ENCODE assay signal across 11 cellular contexts in the genomic region with DNA sequence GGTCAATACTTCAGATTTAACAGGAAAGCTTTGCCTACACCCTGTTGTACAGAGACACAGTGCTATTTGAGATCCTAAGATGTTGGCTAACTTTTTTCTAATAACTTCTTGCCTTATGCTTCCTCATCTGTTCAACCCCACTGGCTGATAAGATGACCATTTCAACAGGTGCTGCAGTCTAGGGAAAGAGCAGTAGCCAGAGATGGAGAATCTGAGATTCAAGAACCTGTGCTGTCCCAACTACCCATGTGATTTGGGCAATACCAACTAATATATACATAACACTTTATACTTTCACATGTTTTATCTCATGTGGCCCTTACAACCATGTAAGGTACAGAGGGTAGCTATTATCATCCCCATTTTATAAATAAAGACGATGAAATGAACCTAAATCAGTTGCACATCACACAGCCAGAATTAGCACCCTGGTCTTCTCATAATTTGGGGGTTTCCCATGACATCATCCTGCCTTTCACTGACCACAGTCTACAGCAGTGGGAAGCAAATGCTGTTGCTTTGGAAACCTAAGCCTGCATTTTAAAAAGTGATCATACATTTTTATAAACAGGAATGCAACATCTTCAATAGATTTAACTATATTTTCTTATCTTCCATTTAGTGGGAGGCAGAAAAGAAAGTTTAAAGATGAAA. TPM values are rescaled to one million over a fixed set of nuclear protein-coding genes. Genes with fewer than 3 reads are reported as not detected.
DNase-seq lines count a peak whose midpoint lies in the region; ATAC-seq, FAIRE-seq and TF ChIP-seq lines count a peak whose summit lies in the region.
"Had no signal": no experiment of that assay in that cellular context is flagged by ENCODE, and none has a peak within 500 bp of the region (broad histone marks: within the 10 kb centered on the region; RNA-seq: fewer than 3 reads in every experiment).

No MANE protein-coding gene starts in this region.

- H3K9me3 Mint-ChIP-seq in astrocyte (ENCODE audit: unreplicated experiment): peaks cover 2% of the 10 kb centered on the region
- peaks cover 0 to 2% (median 0%) of the 10 kb centered on the region in 11 donors for H3K9me3 Mint-ChIP-seq in naive thymus-derived CD4-positive, alpha-beta T cell
- H3K9me3 Mint-ChIP-seq in CD4-positive, alpha-beta memory T cell: no peaks in the 10 kb centered on the region
- H3K9me3 Mint-ChIP-seq: HFFc6 had no signal

- no peak overlapping the region for H3K4me3 Mint-ChIP-seq in astrocyte (ENCODE audit: unreplicated experiment)
- no peak overlapping the region for H3K4me3 Mint-ChIP-seq in naive thymus-derived CD4-positive, alpha-beta T cell
- H3K4me3 Mint-ChIP-seq in CD4-positive, alpha-beta memory T cell: no peak overlapping the region
- H3K4me3 Mint-ChIP-seq: CD4-positive, CD25-positive, alpha-beta regulatory T cell; HFFc6 had no signal

- H3K9ac ChIP-seq in astrocyte (ENCODE audit: low read length): no peak overlapping the region

- peaks cover 7% of the 10 kb centered on the region for H3K4me1 Mint-ChIP-seq in astrocyte (ENCODE audit: low read depth, unreplicated experiment)
- peaks cover 0 to 17% (median 0%) of the 10 kb centered on the region in 7 donors for H3K4me1 Mint-ChIP-seq in naive thymus-derived CD4-positive, alpha-beta T cell
- H3K4me1 Mint-ChIP-seq in CD4-positive, alpha-beta memory T cell: no peaks in the 10 kb centered on the region

- POLR2A ChIA-PET in naive thymus-derived CD4-positive, alpha-beta T cell (lab: Charles Lee): no interaction called here
- POLR2A ChIA-PET in CD4-positive, alpha-beta memory T cell (lab: Charles Lee; ENCODE audit: partially characterized antibody): no interaction called here

- H3K4me3 ChIP-seq in astrocyte (ENCODE audit: insufficient read depth, low read depth, low read length): no peak overlapping the region
- H3K4me3 ChIP-seq in naive thymus-derived CD4-positive, alpha-beta T cell (ENCODE audit: low read length): no peak overlapping the region
- no peak overlapping the region for H3K4me3 ChIP-seq in CD4-positive, alpha-beta memory T cell (ENCODE audit: low read length in 2 of 2)

- no peak overlapping the region for H3K27ac Mint-ChIP-seq in astrocyte (ENCODE audit: unreplicated experiment)
- no peak overlapping the region for H3K27ac Mint-ChIP-seq in naive thymus-derived CD4-positive, alpha-beta T cell
- peak overlapping the region in 1 of 7 donors; percentile 25 for H3K27ac Mint-ChIP-seq in CD4-positive, alpha-beta memory T cell
- H3K27ac Mint-ChIP-seq: CD4-positive, CD25-positive, alpha-beta regulatory T cell; HFFc6 had no signal

- intact Hi-C loops in naive thymus-derived CD4-positive, alpha-beta T cell (cut with micrococcal nuclease): no loop called here
- intact Hi-C loops in CD4-positive, alpha-beta memory T cell (cut with micrococcal nuclease): no loop called here

- no peak overlapping the region for H3K4me2 ChIP-seq in astrocyte (ENCODE audit: low read length)

- CTCF ChIA-PET in naive thymus-derived CD4-positive, alpha-beta T cell (lab: Charles Lee): no interaction called here
- CTCF ChIA-PET in CD4-positive, alpha-beta memory T cell (lab: Charles Lee; ENCODE audit: partially characterized antibody): no interaction called here

- DNase-seq in GM13977 (ENCODE audit: low spot score) (peak; percentile 63), GM20000 (ENCODE audit: low spot score) (peak; percentile 68), astrocyte (ENCODE audit: low read depth) (peak; percentile 13), putamen (ENCODE audit: low spot score) (no peak), mucosa of gallbladder (ENCODE audit: low spot score) (no peak)
- no peak for DNase-seq in naive thymus-derived CD4-positive, alpha-beta T cell
- no peak for DNase-seq in CD4-positive, alpha-beta memory T cell
- DNase-seq: CD4-positive, CD25-positive, alpha-beta regulatory T cell; HFFc6 had no signal

- no peak for FAIRE-seq in astrocyte (lab: Jason Lieb, UNC)
- FAIRE-seq: islet of Langerhans had no signal

- no peaks in the 10 kb centered on the region for H3K27me3 Mint-ChIP-seq in astrocyte (ENCODE audit: low read depth, unreplicated experiment)
- peaks cover 3 to 27% (median 8%) of the 10 kb centered on the region in 5 donors for H3K27me3 Mint-ChIP-seq in naive thymus-derived CD4-positive, alpha-beta T cell
- H3K27me3 Mint-ChIP-seq in CD4-positive, alpha-beta memory T cell: peaks cover 0 to 12% of the 10 kb centered on the region in 2 donors

- H3K9me3 ChIP-seq in astrocyte (ENCODE audit: insufficient read depth, low read depth, low read length): no peaks in the 10 kb centered on the region
- no peaks in the 10 kb centered on the region for H3K9me3 ChIP-seq in naive thymus-derived CD4-positive, alpha-beta T cell (ENCODE audit: control insufficient read depth in 2 of 3, low read length in 3 of 3)
- no peaks in the 10 kb centered on the region for H3K9me3 ChIP-seq in CD4-positive, alpha-beta memory T cell (ENCODE audit: control insufficient read depth in 1 of 2, low read length in 2 of 2)

- no peak overlapping the region for H2AFZ ChIP-seq in astrocyte (ENCODE audit: low read depth, low read length)

- peaks cover 39% of the 10 kb centered on the region for H3K79me2 ChIP-seq in astrocyte (ENCODE audit: insufficient read depth, low read length)

- H3K36me3 Mint-ChIP-seq in astrocyte (ENCODE audit: low read depth, unreplicated experiment): peaks cover 3% of the 10 kb centered on the region
- peaks cover 0 to 4% (median 0%) of the 10 kb centered on the region in 5 donors for H3K36me3 Mint-ChIP-seq in naive thymus-derived CD4-positive, alpha-beta T cell
- H3K36me3 Mint-ChIP-seq in CD4-positive, alpha-beta memory T cell: no peaks in the 10 kb centered on the region

- TF ChIP-seq CTCF in GM13977 (IDR thresholded peaks at IDR 0.05; ENCODE audit: extremely low read depth, insufficient read depth, missing control alignments) (no peak), GM20000 (IDR thresholded peaks at IDR 0.05; ENCODE audit: extremely low read depth, missing control alignments) (no peak), astrocyte (IDR thresholded peaks at IDR 0.05; ENCODE audit: insufficient read depth, low read depth, low read length) (no peak)

- no peak overlapping the region for H3K27ac ChIP-seq in astrocyte (ENCODE audit: low read depth, low read length)
- H3K27ac ChIP-seq in naive thymus-derived CD4-positive, alpha-beta T cell (ENCODE audit: low read depth, low read length): no peak overlapping the region
- H3K27ac ChIP-seq in CD4-positive, alpha-beta memory T cell (ENCODE audit: low read depth, low read length): no peak overlapping the region

- peaks cover 7% of the 10 kb centered on the region for H3K36me3 ChIP-seq in astrocyte (ENCODE audit: insufficient read depth, low read length)
- no peaks in the 10 kb centered on the region for H3K36me3 ChIP-seq in naive thymus-derived CD4-positive, alpha-beta T cell (ENCODE audit: control insufficient read depth in 2 of 3, insufficient read depth in 3 of 3, low read length in 3 of 3)
- no peaks in the 10 kb centered on the region for H3K36me3 ChIP-seq in CD4-positive, alpha-beta memory T cell (ENCODE audit: insufficient read depth, low read length)

- H4K20me1 ChIP-seq in astrocyte (ENCODE audit: insufficient read depth, low read length): peaks cover 3% of the 10 kb centered on the region

- no peaks in the 10 kb centered on the region for H3K4me1 ChIP-seq in astrocyte (ENCODE audit: insufficient read depth, low read length)
- no peaks in the 10 kb centered on the region for H3K4me1 ChIP-seq in naive thymus-derived CD4-positive, alpha-beta T cell (ENCODE audit: control insufficient read depth in 2 of 2, insufficient read depth in 2 of 2, low read length in 2 of 2)
- no peaks in the 10 kb centered on the region for H3K4me1 ChIP-seq in CD4-positive, alpha-beta memory T cell (ENCODE audit: insufficient read depth, low read length)

- ATAC-seq in HG03097 (IDR thresholded peaks at IDR 0.05; ENCODE audit: low FRiP score, unreplicated experiment): peak; percentile 66
- ATAC-seq in naive thymus-derived CD4-positive, alpha-beta T cell: no peak

- H3K27me3 ChIP-seq in astrocyte (ENCODE audit: insufficient read depth, low read length): no peaks in the 10 kb centered on the region
- H3K27me3 ChIP-seq in naive thymus-derived CD4-positive, alpha-beta T cell (ENCODE audit: control insufficient read depth in 2 of 2, insufficient read depth in 2 of 2, low read length in 2 of 2): no peaks in the 10 kb centered on the region
- no peaks in the 10 kb centered on the region for H3K27me3 ChIP-seq in CD4-positive, alpha-beta memory T cell (ENCODE audit: insufficient read depth, low read length)

- in situ Hi-C loops in GM13977 (cut with MboI; ENCODE audit: low pct_unique_long_range_greater_than_20kb, low sequenced_read_pairs, unreplicated experiment): no loop called here

RNA-seq across cellular contexts. Expression of gene TTC23, which starts 9.7 kb away (rescaled TPM):
- total RNA-seq in astrocyte: 20.2 and 22.1 TPM in 2 replicates
- 1 to 10 TPM in 2 of 5 experiments, under 1 TPM in 3; 0.34 to 4.0 (median 0.92) TPM for total RNA-seq in naive thymus-derived CD4-positive, alpha-beta T cell
- polyA plus RNA-seq in naive thymus-derived CD4-positive, alpha-beta T cell: 1 to 10 TPM in 1 of 2 donors, under 1 TPM in 1; 0.34 to 1.1 TPM
- 29.7 TPM for total RNA-seq in mucosa of gallbladder
- under 1 TPM; 0.67 to 0.79 TPM for total RNA-seq in CD4-positive, alpha-beta memory T cell
- polyA plus RNA-seq in CD4-positive, alpha-beta memory T cell: under 1 TPM in 1 of 2 donors, not detected in 1; 0.45 TPM

RNA-seq across cellular contexts. Expression of gene LRRC28, which starts 11.6 kb away (rescaled TPM):
- total RNA-seq in astrocyte (28.1 and 30.7 TPM in 2 replicates), mucosa of gallbladder (35.8 TPM)
- total RNA-seq in naive thymus-derived CD4-positive, alpha-beta T cell: 10 to 100 TPM; 15.0 to 22.6 (median 19.9) TPM
- 10 to 100 TPM; 19.9 to 25.9 TPM for polyA plus RNA-seq in naive thymus-derived CD4-positive, alpha-beta T cell
- total RNA-seq in CD4-positive, alpha-beta memory T cell: 10 to 100 TPM; 16.4 to 19.2 TPM
- polyA plus RNA-seq in CD4-positive, alpha-beta memory T cell: 10 to 100 TPM; 19.1 to 27.1 TPM

Comparison
In these comparisons a context has a peak if more than half of its experiments do, and no peak if none do; other contexts are left out.
1. DNase-seq: peak in GM13977 (single experiment), GM20000 (single experiment) and astrocyte (single experiment); none in putamen (single experiment), naive thymus-derived CD4-positive, alpha-beta T cell (0 of 9), mucosa of gallbladder (single experiment) and CD4-positive, alpha-beta memory T cell (0 of 5).